ENCODE assay signal across 22 cellular contexts in genomic region chr15:99416191-99417188, GRCh38.
DNase-seq lines count a peak whose midpoint lies in the region; ATAC-seq and TF ChIP-seq lines count a peak whose summit lies in the region.
"Had no signal": no experiment of that assay in that cellular context is flagged by ENCODE, and none has a peak within 500 bp of the region (broad histone marks: within the 10 kb centered on the region; RNA-seq: fewer than 3 reads in every experiment).

No MANE protein-coding gene starts in this region.

- H3K36me3 Mint-ChIP-seq in T-helper 2 cell treated with Interferon-gamma antibody and Interleukin-4, amounts not matched to agents 5 μg/mL and 100 μg/mL, for 36 hours (ENCODE audit: low read depth) = no peaks in the 10 kb centered on the region

- H3K9me3 Mint-ChIP-seq in T-helper 2 cell treated with Interferon-gamma antibody and Interleukin-4, amounts not matched to agents 5 μg/mL and 100 μg/mL, for 36 hours = no peaks in the 10 kb centered on the region
- H3K9me3 Mint-ChIP-seq: dendritic cell treated with granulocyte-macrophage colony-stimulating factor and Interleukin-4, amounts not matched to agents 40 ng/mL and 50 ng/mL, for 4 days had no signal

- H3K27me3 Mint-ChIP-seq in T-helper 2 cell treated with Interferon-gamma antibody and Interleukin-4, amounts not matched to agents 5 μg/mL and 100 μg/mL, for 36 hours (ENCODE audit: low read depth) = no peaks in the 10 kb centered on the region

- no peaks in the 10 kb centered on the region for H3K9me3 ChIP-seq in colonic mucosa
- H3K9me3 ChIP-seq in stomach = no peaks in the 10 kb centered on the region
- no peaks in the 10 kb centered on the region for H3K9me3 ChIP-seq in esophagus squamous epithelium
- H3K9me3 ChIP-seq: adrenal gland had no signal

- no peak overlapping the region for H3K27ac ChIP-seq in colonic mucosa
- H3K27ac ChIP-seq in stomach = no peak overlapping the region
- no peak overlapping the region for H3K27ac ChIP-seq in esophagus squamous epithelium
- H3K27ac ChIP-seq: adrenal gland, hepatocyte had no signal

- H3K4me3 Mint-ChIP-seq in T-helper 2 cell treated with Interferon-gamma antibody and Interleukin-4, amounts not matched to agents 5 μg/mL and 100 μg/mL, for 36 hours = no peak overlapping the region
- H3K4me3 Mint-ChIP-seq: dendritic cell treated with granulocyte-macrophage colony-stimulating factor and Interleukin-4, amounts not matched to agents 40 ng/mL and 50 ng/mL, for 4 days; HFFc6; T-helper 1 cell treated with Interleukin-12 subunit alpha and Interleukin-12 subunit beta and Interleukin-4 antibody, amounts not matched to agents 30 μg/mL and 1 μg/mL, for 36 hours had no signal

- H3K4me1 ChIP-seq in colonic mucosa (no peaks in the 10 kb centered on the region), stomach (peaks cover 0 to 7% (median 0%) of the 10 kb centered on the region in 4 donors), esophagus squamous epithelium (peaks cover 0 to 10% (median 9%) of the 10 kb centered on the region in 3 donors)
- H3K4me1 ChIP-seq: adrenal gland had no signal

- H3K4me3 ChIP-seq in colonic mucosa (no peak overlapping the region), stomach (no peak overlapping the region), esophagus squamous epithelium (no peak overlapping the region)
- H3K4me3 ChIP-seq: adrenal gland, GM12878, hepatocyte, lung had no signal

- peak; percentile 27 for ATAC-seq in left lobe of liver
- ATAC-seq: GM12878 had no signal

- H3K27me3 ChIP-seq in colonic mucosa (no peaks in the 10 kb centered on the region), stomach (no peaks in the 10 kb centered on the region), esophagus squamous epithelium (no peaks in the 10 kb centered on the region)
- H3K27me3 ChIP-seq: adrenal gland, hepatocyte had no signal

- H3K4me1 Mint-ChIP-seq in T-helper 2 cell treated with Interferon-gamma antibody and Interleukin-4, amounts not matched to agents 5 μg/mL and 100 μg/mL, for 36 hours (ENCODE audit: low read depth) = peaks cover 11% of the 10 kb centered on the region

- TF ChIP-seq EP300 in stomach (IDR thresholded peaks at IDR 0.05) = no peak

- no peak overlapping the region for H3K27ac Mint-ChIP-seq in T-helper 2 cell treated with Interferon-gamma antibody and Interleukin-4, amounts not matched to agents 5 μg/mL and 100 μg/mL, for 36 hours
- H3K27ac Mint-ChIP-seq: dendritic cell treated with granulocyte-macrophage colony-stimulating factor and Interleukin-4, amounts not matched to agents 40 ng/mL and 50 ng/mL, for 4 days; HFFc6; T-helper 1 cell treated with Interleukin-12 subunit alpha and Interleukin-12 subunit beta and Interleukin-4 antibody, amounts not matched to agents 30 μg/mL and 1 μg/mL, for 36 hours had no signal

- H3K36me3 ChIP-seq in colonic mucosa (no peaks in the 10 kb centered on the region), stomach (no peaks in the 10 kb centered on the region), esophagus squamous epithelium (no peaks in the 10 kb centered on the region)
- H3K36me3 ChIP-seq: adrenal gland had no signal

- TF ChIP-seq POLR2A in stomach (IDR thresholded peaks at IDR 0.05) = no peak
- no peak for TF ChIP-seq POLR2A in esophagus squamous epithelium (IDR thresholded peaks at IDR 0.05)

- intact Hi-C loops in colonic mucosa (cut with DNase I) = no loop called here
- intact Hi-C loops in stomach (cut with DNase I; ENCODE audit: low total_unique reads) = no loop called here
- intact Hi-C loops in esophagus squamous epithelium (cut with DNase I) = no loop called here

- no peak overlapping the region for H3K9ac ChIP-seq in colonic mucosa (ENCODE audit: low read depth in 2 of 2, low read length in 2 of 2)

- peak; percentile 40 for DNase-seq in activated CD8-positive, alpha-beta memory T cell treated with anti-CD3 and anti-CD28 coated beads, Interleukin-2, amount 50 U/mL, for 48 hours
- no peak for DNase-seq in activated CD8-positive, alpha-beta memory T cell treated with anti-CD3 and anti-CD28 coated beads, Interleukin-2, amount 50 U/mL, for 4 hours
- DNase-seq in colonic mucosa (peak; percentile 16), left lobe of liver (ENCODE audit: low spot score) (peak; percentile 15), stomach (peak; percentile 14), esophagus squamous epithelium (lab: John Stamatoyannopoulos, UW) (no peak), dedifferentiated amniotic fluid mesenchymal stem cell (ENCODE audit: extremely low spot score) (no peak)
- DNase-seq in T-helper 2 cell treated with Interferon-gamma antibody and Interleukin-4, amounts not matched to agents 5 μg/mL and 100 μg/mL, for 36 hours (ENCODE audit: low spot score) = no peak
- DNase-seq: activated gamma-delta T cell treated with Interleukin-2 at 50 U/mL for 16 hours; DMS79; HFFc6; KG1; NCI-H82; nucleus accumbens; stimulated activated CD4-positive, alpha-beta T cell treated with anti-CD3 and anti-CD28 coated beads, Interleukin-12 subunit alpha, Interleukin-12 subunit beta, amount 100 ng/mL, for 4 hours; trophoblast cell had no signal

- no peak for TF ChIP-seq CTCF in colonic mucosa (IDR thresholded peaks at IDR 0.05)
- TF ChIP-seq CTCF in stomach (IDR thresholded peaks at IDR 0.05) = no peak
- no peak for TF ChIP-seq CTCF in esophagus squamous epithelium (IDR thresholded peaks at IDR 0.05)

- WGBS in stomach, 5 donors = 74 to 83% (median 77%) methylated on average over 17 to 19 of the region's 19 CpGs
- WGBS in esophagus squamous epithelium, 2 donors = 87 to 91% methylated on average over 16 of the region's 19 CpGs

Comparison
In these comparisons a context has a peak if more than half of its experiments do, and no peak if none do; other contexts are left out.
1. DNase-seq: peak in activated CD8-positive, alpha-beta memory T cell treated with anti-CD3 and anti-CD28 coated beads, Interleukin-2, amount 50 U/mL, for 48 hours (single experiment), colonic mucosa (single experiment), left lobe of liver (single experiment) and stomach (single experiment); none in activated CD8-positive, alpha-beta memory T cell treated with anti-CD3 and anti-CD28 coated beads, Interleukin-2, amount 50 U/mL, for 4 hours (single experiment), T-helper 2 cell treated with Interferon-gamma antibody and Interleukin-4, amounts not matched to agents 5 μg/mL and 100 μg/mL, for 36 hours (single experiment), esophagus squamous epithelium (single experiment) and dedifferentiated amniotic fluid mesenchymal stem cell (single experiment).